ENCODE assay signal across 11 cellular contexts in the genomic region with DNA sequence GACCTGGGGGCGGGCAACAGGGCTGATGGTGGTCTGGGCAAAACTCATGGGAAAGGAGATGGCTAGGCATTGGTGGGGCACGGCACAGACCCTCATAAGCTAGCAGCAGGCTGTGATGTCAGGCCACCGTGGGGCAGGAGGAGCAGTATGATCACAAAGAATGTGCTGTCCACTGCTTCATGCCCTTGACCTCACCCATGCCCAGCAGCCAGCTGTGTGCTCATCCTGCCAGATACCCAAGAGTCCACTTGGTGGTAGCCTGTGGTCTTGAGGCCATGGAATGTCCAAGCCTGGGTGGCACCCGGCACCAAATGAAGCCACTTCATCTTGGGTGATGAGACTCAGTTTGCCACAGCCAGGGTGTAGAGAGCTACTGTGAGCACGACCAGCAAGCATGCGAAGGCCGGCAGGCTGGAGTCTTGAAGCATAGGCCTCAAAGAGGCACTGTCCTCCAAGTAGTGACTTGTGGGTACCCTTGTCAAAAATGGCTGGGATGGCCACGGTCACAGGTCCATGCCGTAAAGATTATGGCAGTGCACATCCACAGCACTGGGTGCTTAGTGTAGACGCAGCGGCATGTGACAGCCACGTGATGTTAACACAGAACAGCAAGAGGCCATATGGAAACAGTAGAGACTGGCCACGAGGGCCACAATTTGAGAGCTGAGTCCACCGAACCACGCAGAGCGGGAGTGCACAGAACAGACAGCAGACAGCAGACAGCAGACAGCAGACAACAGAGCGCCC. TPM values are rescaled to one million over a fixed set of nuclear protein-coding genes. Genes with fewer than 3 reads are reported as not detected.
DNase-seq lines count a peak whose midpoint lies in the region; ATAC-seq and TF ChIP-seq lines count a peak whose summit lies in the region.
"Had no signal": no experiment of that assay in that cellular context is flagged by ENCODE, and none has a peak within 500 bp of the region (broad histone marks: within the 10 kb centered on the region; RNA-seq: fewer than 3 reads in every experiment).

No MANE protein-coding gene starts in this region.

- H3K36me3 ChIP-seq in BLaER1, result peaks cover 17% of the 10 kb centered on the region; the same call in 1 of the 2 replicates
- H3K36me3 ChIP-seq in HUES6 (ENCODE audit: control insufficient read depth, insufficient read depth, low read length), result no peaks in the 10 kb centered on the region
- H3K36me3 ChIP-seq in neural progenitor cell, result no peaks in the 10 kb centered on the region
- no peaks in the 10 kb centered on the region for H3K36me3 ChIP-seq in mesendoderm (ENCODE audit: control insufficient read depth, insufficient read depth, low read length)

- peaks cover 8% of the 10 kb centered on the region for H3K79me1 ChIP-seq in mesendoderm (ENCODE audit: low read length)

- H2BK120ac ChIP-seq in mesendoderm (ENCODE audit: low read depth, low read length), result no peak overlapping the region

- H4K5ac ChIP-seq in mesendoderm (ENCODE audit: low read length), result no peak overlapping the region

- H3K23ac ChIP-seq in mesendoderm (ENCODE audit: low read length), result no peak overlapping the region

- peaks cover 5% of the 10 kb centered on the region for H3K36me3 Mint-ChIP-seq in neural progenitor cell

- no peaks in the 10 kb centered on the region for H3K9me3 Mint-ChIP-seq in neural progenitor cell

- H3K27ac ChIP-seq in BLaER1 (no peak overlapping the region), HUES6 (ENCODE audit: low read depth, low read length) (no peak overlapping the region), dorsolateral prefrontal cortex (peak overlapping the region in 19 of 59 donors; percentile 52 to 97 (median 89)), neural progenitor cell (no peak overlapping the region), mesendoderm (ENCODE audit: low read depth, low read length) (no peak overlapping the region)

- H2BK5ac ChIP-seq in mesendoderm (ENCODE audit: low read length), result no peak overlapping the region

- H2AFZ ChIP-seq in neural progenitor cell (replicated peaks), result no peak overlapping the region

- H4K20me1 ChIP-seq in BLaER1, result peaks cover 57% of the 10 kb centered on the region
- H4K20me1 ChIP-seq in neural progenitor cell (ENCODE audit: low read depth), result peaks cover 27% of the 10 kb centered on the region

- peaks cover 17% of the 10 kb centered on the region for H3K4me1 Mint-ChIP-seq in neural progenitor cell

- DNase-seq in dorsolateral prefrontal cortex (no peak), neural progenitor cell (ENCODE audit: low spot score) (no peak), CD1c-positive myeloid dendritic cell (ENCODE audit: extremely low spot score) (no peak), mesendoderm (no peak), middle frontal gyrus (ENCODE audit: extremely low spot score, low spot score) (no peak)
- DNase-seq: activated CD8-positive, alpha-beta memory T cell treated with anti-CD3 and anti-CD28 coated beads, Interleukin-2, amount 50 U/mL, for 48 hours; MG63; PC-3 had no signal

- H3K4me1 ChIP-seq in BLaER1 (peaks cover 41% of the 10 kb centered on the region), HUES6 (ENCODE audit: control insufficient read depth, insufficient read depth, low read length) (peaks cover 18% of the 10 kb centered on the region), neural progenitor cell (peaks cover 15% of the 10 kb centered on the region), mesendoderm (ENCODE audit: control insufficient read depth, low read depth, low read length) (peaks cover 3% of the 10 kb centered on the region)

- H3K27me3 ChIP-seq in BLaER1 (peaks cover 29% of the 10 kb centered on the region), HUES6 (ENCODE audit: control insufficient read depth, insufficient read depth, low read length) (no peaks in the 10 kb centered on the region), dorsolateral prefrontal cortex (no peaks in the 10 kb centered on the region), neural progenitor cell (no peaks in the 10 kb centered on the region), mesendoderm (ENCODE audit: insufficient read depth, low read length, poor library complexity) (no peaks in the 10 kb centered on the region)
- H3K27me3 ChIP-seq: MG63 had no signal

- intact Hi-C loops in dorsolateral prefrontal cortex (cut with DNase I), result no loop called here

- no peak overlapping the region for H3K4ac ChIP-seq in mesendoderm (ENCODE audit: low read depth, low read length)

- peaks cover 12% of the 10 kb centered on the region for H3K27me3 Mint-ChIP-seq in neural progenitor cell (ENCODE audit: insufficient read depth, low read depth)

- peak overlapping the region; percentile 87 for H3K4me3 Mint-ChIP-seq in neural progenitor cell

- H3F3A ChIP-seq in neural progenitor cell (ENCODE audit: low read depth), result peaks cover 29% of the 10 kb centered on the region

- no peak for ATAC-seq in HG03378 (IDR thresholded peaks at IDR 0.05; ENCODE audit: unreplicated experiment)

- TF ChIP-seq CTCF in dorsolateral prefrontal cortex (IDR thresholded peaks at IDR 0.05 in 54 of 56, conservative IDR thresholded peaks at IDR 0.05 in 2 of 56; ENCODE audit: low read depth in 1 of 56, partially characterized antibody in 56 of 56) (no peak), neural progenitor cell (IDR thresholded peaks at IDR 0.05) (no peak)

- H3K27ac Mint-ChIP-seq in neural progenitor cell, result no peak overlapping the region

- H2BK15ac ChIP-seq in mesendoderm (replicated peaks; ENCODE audit: low read depth), result no peak overlapping the region

- no peak overlapping the region for H3K56ac ChIP-seq in mesendoderm (ENCODE audit: low read length)

- H3K4me3 ChIP-seq in BLaER1, result no peak overlapping the region
- H3K4me3 ChIP-seq in HUES6 (ENCODE audit: low read depth, low read length), result peak overlapping the region; percentile 81; the same call in 1 of the 2 replicates
- H3K4me3 ChIP-seq in dorsolateral prefrontal cortex, result peak overlapping the region in 38 of 59 donors; percentile 55 to 83 (median 74)
- H3K4me3 ChIP-seq in neural progenitor cell, result no peak overlapping the region
- H3K4me3 ChIP-seq in mesendoderm (ENCODE audit: low read length), result no peak overlapping the region
- H3K4me3 ChIP-seq: MG63 had no signal

- no CpG with 5 or more reads among the region's 17 CpGs for WGBS in mesendoderm (ENCODE audit: extremely low coverage, insufficient coverage, low lambda C conversion rate)

- H3K18ac ChIP-seq in mesendoderm (ENCODE audit: low read length), result no peak overlapping the region

- H3K79me2 ChIP-seq in neural progenitor cell (ENCODE audit: low read depth) (peaks cover 16% of the 10 kb centered on the region), mesendoderm (ENCODE audit: control insufficient read depth, insufficient read depth, low read length) (peaks cover 3% of the 10 kb centered on the region)

- H3K9me3 ChIP-seq in BLaER1 (no peaks in the 10 kb centered on the region), HUES6 (ENCODE audit: control insufficient read depth, insufficient read depth, low read depth, low read length) (no peaks in the 10 kb centered on the region), neural progenitor cell (ENCODE audit: low read depth) (no peaks in the 10 kb centered on the region)
- H3K9me3 ChIP-seq: MG63 had no signal

- H2AK5ac ChIP-seq in mesendoderm (ENCODE audit: low read length), result no peak overlapping the region

- H3K9ac ChIP-seq in BLaER1, result no peak overlapping the region
- H3K9ac ChIP-seq in HUES6 (ENCODE audit: low read length), result no peak overlapping the region
- H3K9ac ChIP-seq in neural progenitor cell, result no peak overlapping the region
- H3K9ac ChIP-seq in mesendoderm (ENCODE audit: low read length), result no peak overlapping the region

- H4K8ac ChIP-seq in mesendoderm (ENCODE audit: low read depth, low read length), result no peak overlapping the region

- H3K4me2 ChIP-seq in BLaER1 (peak overlapping the region; percentile 83), neural progenitor cell (peak overlapping the region; percentile 78), mesendoderm (ENCODE audit: low read length) (no peak overlapping the region)

RNA-seq across cellular contexts. Expression of a gene that starts 19.0 kb away (rescaled TPM):
- total RNA-seq in dorsolateral prefrontal cortex (10 to 100 TPM in 59 of 120 experiments, 1 to 10 TPM in 61; 6.0 to 16.0 (median 10.0) TPM), neural progenitor cell (ENCODE audit: low replicate concordance) (16.5 and 21.2 TPM in 2 replicates)
- polyA plus RNA-seq in mesendoderm (2013, experiment 1 of 2), result 29.7 TPM
- polyA plus RNA-seq in mesendoderm (2013, experiment 2 of 2), result 28.8 TPM

RNA-seq across cellular contexts. Expression of a gene that starts 19.1 kb away (rescaled TPM):
- total RNA-seq in dorsolateral prefrontal cortex, result 10 to 100 TPM; 10.1 to 21.0 (median 14.4) TPM
- total RNA-seq in neural progenitor cell (ENCODE audit: low replicate concordance), result 22.3 and 23.5 TPM in 2 replicates
- polyA plus RNA-seq in mesendoderm (2013, experiment 1 of 2), result 20.6 TPM
- polyA plus RNA-seq in mesendoderm (2013, experiment 2 of 2), result 20.1 TPM

Comparison
In these comparisons a context has a peak if more than half of its experiments do, and no peak if none do; other contexts are left out.
1. H3K4me3 ChIP-seq: peak in HUES6 (single experiment) and dorsolateral prefrontal cortex (38 of 59); none in BLaER1 (single experiment), neural progenitor cell (single experiment) and mesendoderm (single experiment).